ENCODE assay signal across 8 cellular contexts in genomic region chr14:105921781-105922180, GRCh38.
DNase-seq lines count a peak whose midpoint lies in the region; ATAC-seq and TF ChIP-seq lines count a peak whose summit lies in the region.
"Not testable (repeated sequence)": the region's sequence is repeated elsewhere in the genome, so short reads cannot be mapped to it uniquely, and the experiment has no call there.

No MANE protein-coding gene starts in this region.

- intact Hi-C loops in heart left ventricle (cut with DNase I); left lung (cut with DNase I); mucosa of descending colon (cut with DNase I, micrococcal nuclease); sigmoid colon (cut with DNase I); aorta (cut with DNase I): not testable (repeated sequence)

- not testable (repeated sequence) for TF ChIP-seq EP300 in sigmoid colon (IDR thresholded peaks at IDR 0.05)

- H3K27ac ChIP-seq in RWPE2 (ENCODE audit: poor library complexity, severe bottlenecking); heart left ventricle; left lung; sigmoid colon; aorta (ENCODE audit: low read depth in 1 of 2, low read length in 2 of 2): not testable (repeated sequence)

- 49 to 64% (median 52%) methylated on average over 2 to 4 of the region's 4 CpGs for WGBS in heart left ventricle, 4 donors
- WGBS in sigmoid colon, 2 donors, result 62 to 65% methylated on average over 4 of the region's 4 CpGs
- 65 to 71% methylated on average over 4 of the region's 4 CpGs for WGBS in aorta, 2 donors

- not testable (repeated sequence) for H3K27me3 ChIP-seq in RWPE2 (ENCODE audit: insufficient read depth, poor library complexity, severe bottlenecking); heart left ventricle; sigmoid colon; aorta (ENCODE audit: control insufficient read depth in 1 of 2, insufficient read depth in 2 of 2, low read length in 1 of 2)
- peaks cover 0 to 13% of the 10 kb centered on the region in 2 donors for H3K27me3 ChIP-seq in left lung

- H3K36me3 ChIP-seq in RWPE2 (ENCODE audit: low read depth); heart left ventricle; left lung; mucosa of descending colon (ENCODE audit: low read depth); sigmoid colon; aorta (ENCODE audit: control insufficient read depth in 1 of 2, insufficient read depth in 2 of 2, low read length in 1 of 2): not testable (repeated sequence)

- TF ChIP-seq POLR2A in heart left ventricle (IDR thresholded peaks at IDR 0.05); sigmoid colon (IDR thresholded peaks at IDR 0.05): not testable (repeated sequence)

- TF ChIP-seq CTCF in GM12865 (IDR thresholded peaks at IDR 0.05; ENCODE audit: insufficient read depth, low read depth, low read length, missing control alignments); RWPE2 (IDR thresholded peaks at IDR 0.05; ENCODE audit: poor library complexity, severe bottlenecking); heart left ventricle (IDR thresholded peaks at IDR 0.05); left lung (IDR thresholded peaks at IDR 0.05); mucosa of descending colon (IDR thresholded peaks at IDR 0.05); sigmoid colon (IDR thresholded peaks at IDR 0.05): not testable (repeated sequence)

- H3K4me1 ChIP-seq in RWPE2 (ENCODE audit: insufficient read depth, poor library complexity, severe bottlenecking); heart left ventricle; left lung; mucosa of descending colon (ENCODE audit: low read depth); sigmoid colon; aorta (ENCODE audit: control insufficient read depth in 1 of 2, insufficient read depth in 2 of 2, low read length in 2 of 2): not testable (repeated sequence)

- H3K9me3 ChIP-seq in RWPE2 (ENCODE audit: severe bottlenecking); left lung; mucosa of descending colon; sigmoid colon; aorta (ENCODE audit: control insufficient read depth, low read length): not testable (repeated sequence)
- peaks cover 0 to 26% (median 1%) of the 10 kb centered on the region in 12 donors for H3K9me3 ChIP-seq in heart left ventricle

- peak overlapping the region; percentile 85 for H3K4me3 ChIP-seq in GM12865 (ENCODE audit: low read depth, low read length)
- H3K4me3 ChIP-seq in RWPE2 (ENCODE audit: severe bottlenecking); heart left ventricle; left lung; mucosa of descending colon; sigmoid colon; aorta (ENCODE audit: low read length in 2 of 2): not testable (repeated sequence)

- ATAC-seq in RWPE2 (ENCODE audit: low read depth); heart left ventricle; left lung; mucosa of descending colon: not testable (repeated sequence)
- ATAC-seq in aorta (ENCODE audit: low FRiP score), result peak; percentile 21

- DNase-seq in GM12865 (ENCODE audit: low read depth), result not testable (repeated sequence)
- DNase-seq in RWPE2 (ENCODE audit: low spot score) (peak; percentile 29), heart left ventricle (peak in 3 of 5 donors; percentile 1 to 9 (median 6)), left lung (peak; percentile 1 to 26), mucosa of descending colon (peak in 2 of 3 donors; percentile 9 to 18), sigmoid colon (peak; percentile 40), aorta (peak; percentile 19 to 71)
- peak; percentile 47 for DNase-seq in activated effector memory CD4-positive, alpha-beta T cell treated with anti-CD3 and anti-CD28 coated beads, Interleukin-2, amount 50 U/mL, for 16 hours
